Comparison of ENCODE assay signal across 34 cellular contexts in the genomic region with DNA sequence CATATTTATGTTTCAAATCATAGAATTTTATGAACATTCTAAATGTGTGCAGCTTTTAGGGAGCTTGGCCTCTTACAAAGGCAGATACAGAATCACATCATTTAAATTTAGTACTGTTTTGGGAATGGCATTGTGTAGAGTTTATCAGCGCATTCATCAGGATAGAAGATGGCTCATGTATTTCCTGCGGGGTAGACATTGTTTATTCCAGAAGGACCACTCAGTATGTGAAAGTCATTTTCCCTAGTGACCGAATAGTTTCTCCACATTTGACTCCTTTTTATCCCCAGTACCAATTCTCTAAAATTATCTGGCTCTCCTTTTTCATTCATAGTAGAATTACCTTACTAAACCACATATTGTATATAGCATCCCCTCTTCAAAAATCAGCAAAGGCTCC.
"Had no signal": no experiment of that assay in that cellular context is flagged by ENCODE, and none has a peak within 500 bp of the region (broad histone marks: within the 10 kb centered on the region; RNA-seq: fewer than 3 reads in every experiment).

No MANE protein-coding gene starts in this region.

- H3K9me3 ChIP-seq: adrenal gland, body of pancreas, breast epithelium had no signal

- H3K27me3 ChIP-seq: adrenal gland, body of pancreas, brain microvascular endothelial cell, breast epithelium had no signal

- DNase-seq: activated B cell treated with CpG ODN at 0.5 μM for 24 hours; activated CD4-positive, alpha-beta memory T cell treated with anti-CD3 and anti-CD28 coated beads for 36 hours; activated CD4-positive, alpha-beta T cell treated with anti-CD3 and anti-CD28 coated beads for 4 hours; activated CD4-positive, alpha-beta T cell treated with anti-CD3 and anti-CD28 coated beads, Interleukin-2, amount 10 ng/mL, durations not matched to agents 24 days and 14 days; activated CD4-positive, alpha-beta T cell treated with anti-CD3 and anti-CD28 coated beads, Interleukin-2, amount 50 U/mL, for 1 hour; activated CD4-positive, alpha-beta T cell treated with anti-CD3 and anti-CD28 coated beads, Interleukin-2, amount 50 U/mL, for 4 hours; activated CD4-positive, CD25-positive, alpha-beta regulatory T cell treated with anti-CD3 and anti-CD28 coated beads, Interleukin-2, amount 50 U/mL, for 72 hours; activated CD8-positive, alpha-beta memory T cell treated with anti-CD3 and anti-CD28 coated beads, Interleukin-2, amount 50 U/mL, for 4 hours; activated CD8-positive, alpha-beta T cell treated with anti-CD3 and anti-CD28 coated beads for 36 hours; activated effector memory CD4-positive, alpha-beta T cell treated with anti-CD3 and anti-CD28 coated beads, Interleukin-2, amount 50 U/mL, for 16 hours; activated gamma-delta T cell treated with Interleukin-2 at 50 U/mL for 16 hours; activated naive CD4-positive, alpha-beta T cell; activated naive CD4-positive, alpha-beta T cell treated with anti-CD3 and anti-CD28 coated beads for 36 hours; activated naive CD4-positive, alpha-beta T cell treated with anti-CD3 and anti-CD28 coated beads, Interleukin-2, amount 50 U/mL, for 16 hours; activated naive CD8-positive, alpha-beta T cell treated with anti-CD3 and anti-CD28 coated beads for 36 hours; activated T-cell treated with anti-CD3 and anti-CD28 coated beads for 4 hours; activated T-cell treated with anti-CD3 and anti-CD28 coated beads, Interleukin-2, amount 50 U/mL, for 1 hour; activated T-cell treated with anti-CD3 and anti-CD28 coated beads, Interleukin-2, amount 50 U/mL, for 4 hours; activated T-cell treated with anti-CD3 and anti-CD28 coated beads, Interleukin-2, amount 50 U/mL, for 72 hours; adrenal gland; amniotic stem cell; aorta; body of pancreas; brain microvascular endothelial cell; central memory CD4-positive, alpha-beta T cell; T-helper 1 cell; T-helper 2 cell; T-helper 9 cell had no signal

- H3K4me1 ChIP-seq: adrenal gland, body of pancreas, breast epithelium had no signal

- ATAC-seq: activated CD8-positive, alpha-beta T cell treated with anti-CD3 and anti-CD28 coated beads for 36 hours; activated naive CD4-positive, alpha-beta T cell treated with anti-CD3 and anti-CD28 coated beads, Interleukin-2, amount 50 U/mL, for 72 hours; activated T-cell treated with anti-CD3 and anti-CD28 coated beads, Interleukin-2, amount 50 U/mL, for 4 hours; activated T-cell treated with anti-CD3 and anti-CD28 coated beads, Interleukin-2, amount 50 U/mL, for 72 hours; activated T-helper 17 cell treated with anti-CD3 and anti-CD28 coated beads, Interleukin-2, amount 50 U/mL, for 72 hours; body of pancreas had no signal

- H3K36me3 ChIP-seq: adrenal gland, brain microvascular endothelial cell, breast epithelium had no signal

- H3K27ac ChIP-seq: adrenal gland, body of pancreas, brain microvascular endothelial cell, breast epithelium, VCaP had no signal

- FAIRE-seq: astrocyte, TTC549 had no signal

- H3K4me3 ChIP-seq: adrenal gland, body of pancreas, breast epithelium had no signal
